Comparison of ENCODE assay signal across 10 cellular contexts in genomic region chr14:52124791-52125661, GRCh38. TPM values are rescaled to one million over a fixed set of nuclear protein-coding genes. Genes with fewer than 3 reads are reported as not detected.
DNase-seq lines count a peak whose midpoint lies in the region; ATAC-seq and TF ChIP-seq lines count a peak whose summit lies in the region.
"Had no signal": no experiment of that assay in that cellular context is flagged by ENCODE, and none has a peak within 500 bp of the region (broad histone marks: within the 10 kb centered on the region; RNA-seq: fewer than 3 reads in every experiment).

No MANE protein-coding gene starts in this region.

- H3K4me1 Mint-ChIP-seq in endodermal cell: no peaks in the 10 kb centered on the region

- 36 to 70% methylated on average over 2 to 7 of the region's 7 CpGs for WGBS in endodermal cell (ENCODE audit: insufficient coverage in 1 of 2, insufficient read length in 1 of 2), 2 experiments

- no peak overlapping the region for H3K9ac ChIP-seq in endodermal cell (ENCODE audit: extremely low read depth, low read length, poor library complexity, severe bottlenecking)

- no peak overlapping the region for H3K4me3 Mint-ChIP-seq in endodermal cell

- H3K27me3 ChIP-seq in cardiac muscle cell (no peaks in the 10 kb centered on the region), MG63 (no peaks in the 10 kb centered on the region), endodermal cell (ENCODE audit: control insufficient read depth, insufficient read depth, low read length, poor library complexity, severe bottlenecking) (no peaks in the 10 kb centered on the region)

- H3K36me3 ChIP-seq in cardiac muscle cell (no peaks in the 10 kb centered on the region), MG63 (no peaks in the 10 kb centered on the region), endodermal cell (ENCODE audit: control insufficient read depth, insufficient read depth, low read length) (no peaks in the 10 kb centered on the region)

- H3K9me3 Mint-ChIP-seq in endodermal cell: no peaks in the 10 kb centered on the region

- H3K27ac ChIP-seq in cardiac muscle cell (no peak overlapping the region), endodermal cell (ENCODE audit: low read depth, low read length) (no peak overlapping the region)

- no peaks in the 10 kb centered on the region for H3K9me3 ChIP-seq in cardiac muscle cell (ENCODE audit: low read depth)
- H3K9me3 ChIP-seq in MG63: no peaks in the 10 kb centered on the region
- no peaks in the 10 kb centered on the region for H3K9me3 ChIP-seq in endodermal cell (ENCODE audit: control insufficient read depth, low read length)

- H3K4me1 ChIP-seq in cardiac muscle cell (ENCODE audit: low read depth) (peaks cover 21% of the 10 kb centered on the region), endodermal cell (ENCODE audit: control insufficient read depth, insufficient read depth, low read length) (no peaks in the 10 kb centered on the region)

- DNase-seq in ELR (ENCODE audit: low read depth): peak; percentile 86
- DNase-seq in RPMI7951 (ENCODE audit: low read depth): peak; percentile 75
- peak in 1 of 2 donors; percentile 87 for DNase-seq in cardiac muscle cell (ENCODE audit: low read depth in 1 of 2, low spot score in 1 of 2)
- DNase-seq in pulmonary artery endothelial cell (ENCODE audit: low read depth, low spot score): peak; percentile 36
- DNase-seq in MG63: no peak
- DNase-seq in endodermal cell: no peak
- DNase-seq: NCI-H82 had no signal

- peaks cover 3% of the 10 kb centered on the region for H3K27me3 Mint-ChIP-seq in endodermal cell (ENCODE audit: insufficient read depth)

- ATAC-seq in HG02588 (IDR thresholded peaks at IDR 0.05; ENCODE audit: unreplicated experiment): no peak
- no peak for ATAC-seq in HG03095 (IDR thresholded peaks at IDR 0.05; ENCODE audit: unreplicated experiment)

- H3K4me3 ChIP-seq in cardiac muscle cell (no peak overlapping the region), MG63 (no peak overlapping the region), endodermal cell (ENCODE audit: low read length) (no peak overlapping the region)
- H3K4me3 ChIP-seq: GM12878 had no signal

- peak; percentile 6 for TF ChIP-seq CTCF in cardiac muscle cell (IDR thresholded peaks at IDR 0.05; ENCODE audit: low read depth, low read length)
- no peak for TF ChIP-seq CTCF in endodermal cell (conservative IDR thresholded peaks at IDR 0.05)

- no peaks in the 10 kb centered on the region for H3K36me3 Mint-ChIP-seq in endodermal cell (ENCODE audit: low read depth)

- no peak overlapping the region for H3K27ac Mint-ChIP-seq in endodermal cell

RNA-seq across cellular contexts. Expression of gene NID2, which starts 56.2 kb away (rescaled TPM):
- total RNA-seq in RPMI7951 (2014; rRNA removed; shearing (Covaris generic)): 29.8 and 35.0 TPM in 2 replicates
- total RNA-seq in cardiac muscle cell (275 and 538 TPM in 2 replicates), pulmonary artery endothelial cell (27.9 and 65.0 TPM in 2 replicates), endodermal cell (1 to 10 TPM; 1.7 to 2.9 TPM)
- polyA plus RNA-seq in cardiac muscle cell: 179 and 341 TPM in 2 replicates
- 2.3 and 4.6 TPM in 2 replicates for total RNA-seq in MG63 (2014; rRNA removed; shearing (Covaris generic); ENCODE audit: low replicate concordance)
- 13.1 TPM for polyA plus RNA-seq in endodermal cell (2013, experiment 1 of 2)
- 11.8 TPM for polyA plus RNA-seq in endodermal cell (2013, experiment 2 of 2)

Comparison
In these comparisons a context has a peak if more than half of its experiments do, and no peak if none do; other contexts are left out.
1. DNase-seq: peak in ELR (single experiment), RPMI7951 (single experiment) and pulmonary artery endothelial cell (single experiment); none in MG63 (single experiment) and endodermal cell (single experiment).